21 cellular contexts compared by ENCODE assay signal in genomic region chr6:91606148-91606901, GRCh38.
"Had no signal": no experiment of that assay in that cellular context is flagged by ENCODE, and none has a peak within 500 bp of the region (broad histone marks: within the 10 kb centered on the region; RNA-seq: fewer than 3 reads in every experiment).

No MANE protein-coding gene starts in this region.

- H3K9me3 ChIP-seq: right atrium auricular region, sigmoid colon, spleen, testis, tibial artery had no signal

- H3K4me3 ChIP-seq: dorsolateral prefrontal cortex, lung, right atrium auricular region, sigmoid colon, spleen, testis, tibial artery had no signal

- DNase-seq: dorsolateral prefrontal cortex; effector CD4-positive, alpha-beta T cell; head of caudate nucleus; left cardiac atrium; left ventricle myocardium superior; naive B cell; sigmoid colon; spleen; stimulated activated CD4-positive, alpha-beta T cell treated with anti-CD3 and anti-CD28 coated beads, Interleukin-4, amount 100 ng/mL, for 4 hours; stimulated activated naive CD8-positive, alpha-beta T cell treated with anti-CD3 and anti-CD28 coated beads, Interleukin-15, Interleukin-2, amounts not matched to agents 100 U/mL and 50 U/mL, for 24 hours; substantia nigra; testis; tibial artery had no signal

- FAIRE-seq: colon, frontal cortex, keratinocyte had no signal

- H3K4me1 ChIP-seq: parathyroid adenoma, right atrium auricular region, sigmoid colon, spleen, testis, tibial artery had no signal

- H3K36me3 ChIP-seq: right atrium auricular region, sigmoid colon, spleen, tibial artery had no signal

- ATAC-seq: left cardiac atrium; left ventricle myocardium superior; natural killer cell treated with Interleukin-12 subunit alpha and Interleukin-12 subunit beta and Interleukin-15 and Interleukin-18, amount 100 ng/mL, for 72 hours; stimulated activated memory B cell treated with anti-CD40 and anti-IgM and Interleukin-4, amounts not matched to agents 10 μg/mL and 1 μg/mL and 100 μg/mL, for 72 hours; stimulated activated naive CD8-positive, alpha-beta T cell treated with anti-CD3 and anti-CD28 coated beads, Interleukin-15, Interleukin-2, amounts not matched to agents 100 U/mL and 50 U/mL, for 24 hours had no signal

- H3K27me3 ChIP-seq: dorsolateral prefrontal cortex, right atrium auricular region, sigmoid colon, spleen, testis, tibial artery had no signal

- H3K9ac ChIP-seq: parathyroid adenoma had no signal

- H3K27ac ChIP-seq: dorsolateral prefrontal cortex, parathyroid adenoma, right atrium auricular region, sigmoid colon, spleen, testis, tibial artery had no signal
